ENCODE assay signal across 35 cellular contexts in genomic region chr12:21717756-21718155, GRCh38. TPM values are rescaled to one million over a fixed set of nuclear protein-coding genes. Genes with fewer than 3 reads are reported as not detected.
"Had no signal": no experiment of that assay in that cellular context is flagged by ENCODE, and none has a peak within 500 bp of the region (broad histone marks: within the 10 kb centered on the region; RNA-seq: fewer than 3 reads in every experiment).

No MANE protein-coding gene starts in this region.

- H3K27ac ChIP-seq: brain microvascular endothelial cell, SJCRH30, SK-N-MC, WERI-Rb-1 had no signal

- H3K27me3 ChIP-seq: brain microvascular endothelial cell, MG63, SJCRH30 had no signal

- H3K27me3 Mint-ChIP-seq: activated CD4-positive, alpha-beta memory T cell treated with anti-CD3 and anti-CD28 coated beads, Interleukin-2, amount 10 ng/mL, durations not matched to agents 7 days and 5 days had no signal

- H3K36me3 Mint-ChIP-seq: activated naive CD8-positive, alpha-beta T cell treated with anti-CD3 and anti-CD28 coated beads for 36 hours had no signal

- H3K9me3 Mint-ChIP-seq: activated CD4-positive, alpha-beta memory T cell treated with anti-CD3 and anti-CD28 coated beads, Interleukin-2, amount 10 ng/mL, durations not matched to agents 7 days and 5 days; activated naive CD8-positive, alpha-beta T cell treated with anti-CD3 and anti-CD28 coated beads for 36 hours; activated T-cell treated with anti-CD3 and anti-CD28 coated beads, Interleukin-2, amount 50 U/mL, for 72 hours; activated T-helper 17 cell treated with anti-CD3 and anti-CD28 coated beads, Interleukin-2, amount 50 U/mL, for 72 hours had no signal

- H3K4me3 Mint-ChIP-seq: activated CD4-positive, alpha-beta memory T cell treated with anti-CD3 and anti-CD28 coated beads, Interleukin-2, amount 10 ng/mL, durations not matched to agents 7 days and 5 days; activated naive CD8-positive, alpha-beta T cell treated with anti-CD3 and anti-CD28 coated beads for 36 hours; activated T-cell treated with anti-CD3 and anti-CD28 coated beads, Interleukin-2, amount 50 U/mL, for 72 hours; activated T-helper 17 cell treated with anti-CD3 and anti-CD28 coated beads, Interleukin-2, amount 50 U/mL, for 72 hours had no signal

- ATAC-seq: activated T-cell treated with anti-CD3 and anti-CD28 coated beads, Interleukin-2, amount 50 U/mL, for 72 hours; Panc1 had no signal

- H3K36me3 ChIP-seq: brain microvascular endothelial cell, MG63, SJCRH30, WERI-Rb-1 had no signal

- H3K9me3 ChIP-seq: MG63, SJCRH30 had no signal

- H3K4me1 Mint-ChIP-seq: activated CD4-positive, alpha-beta memory T cell treated with anti-CD3 and anti-CD28 coated beads, Interleukin-2, amount 10 ng/mL, durations not matched to agents 7 days and 5 days; activated naive CD8-positive, alpha-beta T cell treated with anti-CD3 and anti-CD28 coated beads for 36 hours; activated T-helper 17 cell treated with anti-CD3 and anti-CD28 coated beads, Interleukin-2, amount 50 U/mL, for 72 hours had no signal

- H3K27ac Mint-ChIP-seq: activated CD4-positive, alpha-beta memory T cell treated with anti-CD3 and anti-CD28 coated beads, Interleukin-2, amount 10 ng/mL, durations not matched to agents 7 days and 5 days; activated naive CD8-positive, alpha-beta T cell treated with anti-CD3 and anti-CD28 coated beads for 36 hours; activated T-cell treated with anti-CD3 and anti-CD28 coated beads, Interleukin-2, amount 50 U/mL, for 72 hours; activated T-helper 17 cell treated with anti-CD3 and anti-CD28 coated beads, Interleukin-2, amount 50 U/mL, for 72 hours had no signal

- DNase-seq: activated CD4-positive, alpha-beta memory T cell treated with anti-CD3 and anti-CD28 coated beads, Interleukin-2, amount 10 ng/mL, durations not matched to agents 7 days and 5 days; activated CD4-positive, alpha-beta T cell treated with anti-CD3 and anti-CD28 coated beads for 1 hour; activated CD4-positive, alpha-beta T cell treated with anti-CD3 and anti-CD28 coated beads for 48 hours; activated CD4-positive, CD25-positive, alpha-beta regulatory T cell; activated effector memory CD4-positive, alpha-beta T cell treated with anti-CD3 and anti-CD28 coated beads, Interleukin-2, amount 50 U/mL, for 16 hours; activated naive CD4-positive, alpha-beta T cell; activated naive CD4-positive, alpha-beta T cell treated with anti-CD3 and anti-CD28 coated beads, Interleukin-2, amount 50 U/mL, for 16 hours; activated naive CD8-positive, alpha-beta T cell treated with anti-CD3 and anti-CD28 coated beads for 36 hours; activated T-cell treated with anti-CD3 and anti-CD28 coated beads, Interleukin-2, amount 50 U/mL, for 1 hour; activated T-cell treated with anti-CD3 and anti-CD28 coated beads, Interleukin-2, amount 50 U/mL, for 72 hours; amniotic stem cell; aorta; brain microvascular endothelial cell; Kasumi-1; KG1; MG63; NCI-H1048; NCI-H1105 treated with DMSO at 0.1 percent for 48 hours; NCI-H1436; NCI-H1694; NCI-H1930; NCI-H2081 treated with DMSO at 0.1 percent for 48 hours; NCI-H226; NCI-H446 treated with DMSO at 0.1 percent for 48 hours; NCI-H524 treated with DMSO at 0.1 percent for 48 hours; SHP77; SJCRH30; T1000; WERI-Rb-1 had no signal

- H3K4me3 ChIP-seq: MG63, SJCRH30, SK-N-MC had no signal

RNA-seq across cellular contexts. Expression of gene KCNJ8, which starts 56.8 kb away (rescaled TPM):
- total RNA-seq: activated CD4-positive, alpha-beta memory T cell treated with anti-CD3 and anti-CD28 coated beads, Interleukin-2, amount 10 ng/mL, durations not matched to agents 7 days and 5 days; activated CD8-positive, alpha-beta memory T cell treated with anti-CD3 and anti-CD28 coated beads for 36 hours; activated naive CD8-positive, alpha-beta T cell treated with anti-CD3 and anti-CD28 coated beads for 36 hours; activated T-cell treated with anti-CD3 and anti-CD28 coated beads, Interleukin-2, amount 50 U/mL, for 72 hours; activated T-helper 17 cell treated with anti-CD3 and anti-CD28 coated beads, Interleukin-2, amount 50 U/mL, for 72 hours; T-helper 1 cell treated with Interleukin-12 subunit alpha and Interleukin-12 subunit beta and Interleukin-4 antibody, amounts not matched to agents 30 ng/mL and 1 ng/mL, for 36 hours; T-helper 2 cell treated with Interferon-gamma antibody and Interleukin-4, amounts not matched to agents 100 ng/mL and 5 ng/mL, for 36 hours had no signal
